ENCODE assay signal across 24 cellular contexts in genomic region chr2:58971511-58971910, GRCh38.
"Had no signal": no experiment of that assay in that cellular context is flagged by ENCODE, and none has a peak within 500 bp of the region (broad histone marks: within the 10 kb centered on the region; RNA-seq: fewer than 3 reads in every experiment).

No MANE protein-coding gene starts in this region.

- H3K27me3 ChIP-seq: MG63, SJSA1 had no signal

- FAIRE-seq: HTR-8/SVneo, RCC 7860 had no signal

- DNase-seq: Karpas-422, KG1, MG63, NCI-H1092, NCI-H1105 treated with DMSO at 0.1 percent for 48 hours, NCI-H1417 treated with DMSO at 0.1 percent for 48 hours, NCI-H146, NCI-H1694 treated with DMSO at 0.1 percent for 48 hours, NCI-H1930, NCI-H2081, NCI-H2107, NCI-H2227 treated with DMSO at 0.1 percent for 48 hours, NCI-H510A, NCI-H524 treated with DMSO at 0.1 percent for 48 hours, NCI-H69, NCI-H774, Right ventricle myocardium superior, RPMI8226, SIG-M5 had no signal

- H3K9me3 ChIP-seq: MG63, SJSA1 had no signal

- H3K4me3 ChIP-seq: MG63, SJSA1, SK-N-MC had no signal

- H3K36me3 ChIP-seq: MG63, SJSA1 had no signal

- H3K27ac ChIP-seq: HL-60, SJSA1, SK-N-MC had no signal

- H3K4me1 ChIP-seq: SJSA1 had no signal
